Comparison of ENCODE assay signal across 1 cellular context in genomic region chr15:65087873-65088642, GRCh38.
A peak's percentile ranks its signal among the peaks of the same experiment; 100 is the strongest.
TF ChIP-seq lines count a peak whose summit lies in the region.

No MANE protein-coding gene starts in this region.

TF ChIP-seq in HepG2, 621 proteins besides CTCF, POLR2A, EP300 and RAD21 (continues in another document):
- TF ChIP-seq ZXDC (CRISPR knock-in tag; IDR thresholded peaks at IDR 0.05) (no peak), ZFX (CRISPR knock-in tag; IDR thresholded peaks at IDR 0.05; ENCODE audit: low read depth) (peak; percentile 61), ZNF644 (CRISPR knock-in tag; IDR thresholded peaks at IDR 0.05; ENCODE audit: low read depth) (no peak), ZBTB37 (CRISPR knock-in tag; IDR thresholded peaks at IDR 0.05) (no peak), SAP130 (CRISPR knock-in tag; IDR thresholded peaks at IDR 0.05; ENCODE audit: low read depth) (0 out of 2 replicates have a peak, but pooled peaks have one; percentile 3), ZNF720 (CRISPR knock-in tag; IDR thresholded peaks at IDR 0.05) (no peak), KIAA2018 (CRISPR knock-in tag; IDR thresholded peaks at IDR 0.05; ENCODE audit: borderline replicate concordance) (no peak), HNRNPL (IDR thresholded peaks at IDR 0.05; ENCODE audit: low read depth, low read length) (peak; percentile 72; the same call in 1 of the 2 replicates), DNMT1 (CRISPR knock-in tag; IDR thresholded peaks at IDR 0.05) (no peak), TCF12 (IDR thresholded peaks at IDR 0.05) (no peak), TCF12 (CRISPR knock-in tag; IDR thresholded peaks at IDR 0.05) (no peak), ZSCAN25 (CRISPR knock-in tag; IDR thresholded peaks at IDR 0.05) (no peak), MTA1 (CRISPR knock-in tag; IDR thresholded peaks at IDR 0.05; ENCODE audit: borderline replicate concordance) (no peak), SRF (IDR thresholded peaks at IDR 0.05; ENCODE audit: low read depth, low read length) (peak; percentile 52; the same call in 1 of the 2 replicates), ARID4A (CRISPR knock-in tag; IDR thresholded peaks at IDR 0.05; ENCODE audit: borderline replicate concordance) (0 out of 2 replicates have a peak, but pooled peaks have one; percentile 15), BATF2 (CRISPR knock-in tag; IDR thresholded peaks at IDR 0.05) (no peak), ZNF343 (CRISPR knock-in tag; IDR thresholded peaks at IDR 0.05) (no peak), ZNF687 (CRISPR knock-in tag; IDR thresholded peaks at IDR 0.05) (peak; percentile 54), ZIK1 (CRISPR knock-in tag; IDR thresholded peaks at IDR 0.05; ENCODE audit: borderline replicate concordance, low read depth) (no peak), FOXC1 (CRISPR knock-in tag; IDR thresholded peaks at IDR 0.05; ENCODE audit: borderline replicate concordance) (0 out of 2 replicates have a peak, but pooled peaks have one; percentile 42), ZFP91 (CRISPR knock-in tag; IDR thresholded peaks at IDR 0.05; ENCODE audit: borderline replicate concordance) (no peak; the same call in 1 of the 2 replicates), BORCS8-MEF2B (CRISPR knock-in tag; IDR thresholded peaks at IDR 0.05) (peak; percentile 44; the same call in 1 of the 2 replicates), STAT6 (CRISPR knock-in tag; IDR thresholded peaks at IDR 0.05; ENCODE audit: borderline replicate concordance) (no peak), ZNF33A (CRISPR knock-in tag; IDR thresholded peaks at IDR 0.05; ENCODE audit: borderline replicate concordance) (no peak), ZNF263 (CRISPR knock-in tag; IDR thresholded peaks at IDR 0.05) (0 out of 2 replicates have a peak, but pooled peaks have one; percentile 5), ZNF354B (CRISPR knock-in tag; IDR thresholded peaks at IDR 0.05) (no peak)
